16 cellular contexts compared by ENCODE assay signal in the genomic region with DNA sequence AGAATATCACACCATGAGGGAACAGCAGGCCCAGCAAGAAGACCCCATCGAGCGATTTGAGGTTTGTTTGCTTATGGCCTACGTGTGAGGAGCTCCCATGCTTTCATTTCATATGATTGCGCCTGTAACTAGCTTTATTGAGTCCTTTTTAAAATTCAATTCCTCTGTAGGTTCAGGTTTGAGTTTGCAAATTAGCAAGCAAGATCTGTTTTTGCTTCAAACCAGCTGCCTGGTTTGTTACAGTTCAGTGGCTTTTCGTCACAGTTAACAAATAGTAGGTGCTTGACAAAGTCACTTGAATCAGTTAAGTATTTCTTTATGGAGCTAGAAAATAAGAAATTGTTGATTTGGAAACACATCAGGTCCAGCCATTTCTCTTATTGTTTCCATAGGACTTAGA.
"Had no signal": no experiment of that assay in that cellular context is flagged by ENCODE, and none has a peak within 500 bp of the region (broad histone marks: within the 10 kb centered on the region; RNA-seq: fewer than 3 reads in every experiment).

No MANE protein-coding gene starts in this region.

- H3K9me3 Mint-ChIP-seq: activated CD4-positive, alpha-beta memory T cell treated with anti-CD3 and anti-CD28 coated beads for 36 hours; neural crest cell; T-helper 2 cell treated with Interferon-gamma antibody and Interleukin-4, amounts not matched to agents 5 μg/mL and 100 μg/mL, for 36 hours had no signal

- H3K4me1 Mint-ChIP-seq: neural crest cell had no signal

- H3K9me3 ChIP-seq: gastrocnemius medialis, tibial nerve had no signal

- H3K27ac Mint-ChIP-seq: activated CD4-positive, alpha-beta memory T cell treated with anti-CD3 and anti-CD28 coated beads for 36 hours; T-helper 2 cell treated with Interferon-gamma antibody and Interleukin-4, amounts not matched to agents 5 μg/mL and 100 μg/mL, for 36 hours had no signal

- H3K27me3 ChIP-seq: gastrocnemius medialis, tibial nerve had no signal

- ATAC-seq: gastrocnemius medialis had no signal

- H3K4me3 Mint-ChIP-seq: activated CD4-positive, alpha-beta memory T cell treated with anti-CD3 and anti-CD28 coated beads for 36 hours; neural crest cell; T-helper 2 cell treated with Interferon-gamma antibody and Interleukin-4, amounts not matched to agents 5 μg/mL and 100 μg/mL, for 36 hours had no signal

- H3K27me3 Mint-ChIP-seq: activated CD4-positive, alpha-beta memory T cell treated with anti-CD3 and anti-CD28 coated beads for 36 hours had no signal

- H3K27ac ChIP-seq: gastrocnemius medialis, tibial nerve had no signal

- H3K4me3 ChIP-seq: gastrocnemius medialis, tibial nerve had no signal

- DNase-seq: activated CD4-positive, alpha-beta memory T cell treated with anti-CD3 and anti-CD28 coated beads for 36 hours; activated CD4-positive, alpha-beta T cell treated with anti-CD3 and anti-CD28 coated beads for 1 hour; activated naive CD4-positive, alpha-beta T cell treated with Interleukin-2 at 50 U/mL for 16 hours; cortex of kidney; effector memory CD4-positive, alpha-beta T cell; gastrocnemius medialis; kidney; left ventricle myocardium superior; mesendoderm; retina; stimulated activated CD4-positive, alpha-beta T cell treated with anti-CD3 and anti-CD28 coated beads, Interleukin-15, amount 100 ng/mL, for 24 hours; stimulated activated CD4-positive, alpha-beta T cell treated with anti-CD3 and anti-CD28 coated beads, Interleukin-4, amount 100 ng/mL, for 4 hours; SW 1271 had no signal

- H3K4me1 ChIP-seq: gastrocnemius medialis, tibial nerve had no signal
